In genomic region chr11:113162590-113162961, GRCh38 we compare ENCODE assay signal across 13 cellular contexts.
DNase-seq lines count a peak whose midpoint lies in the region; ATAC-seq and TF ChIP-seq lines count a peak whose summit lies in the region.
"Had no signal": no experiment of that assay in that cellular context is flagged by ENCODE, and none has a peak within 500 bp of the region (broad histone marks: within the 10 kb centered on the region; RNA-seq: fewer than 3 reads in every experiment).

No MANE protein-coding gene starts in this region.

- peak overlapping the region; percentile 7 to 62 for H3K27ac ChIP-seq in ovary
- H3K27ac ChIP-seq: KMS-11, upper lobe of left lung had no signal

- no peaks in the 10 kb centered on the region for H3K9me3 Mint-ChIP-seq in activated naive CD8-positive, alpha-beta T cell treated with anti-CD3 and anti-CD28 coated beads for 36 hours
- H3K9me3 Mint-ChIP-seq: effector memory CD8-positive, alpha-beta T cell had no signal

- H3K9me3 ChIP-seq in ovary, result no peaks in the 10 kb centered on the region
- H3K9me3 ChIP-seq: upper lobe of left lung had no signal

- H3K4me3 Mint-ChIP-seq in activated naive CD8-positive, alpha-beta T cell treated with anti-CD3 and anti-CD28 coated beads for 36 hours, result no peak overlapping the region
- H3K4me3 Mint-ChIP-seq: effector memory CD8-positive, alpha-beta T cell had no signal

- no peaks in the 10 kb centered on the region for H3K36me3 ChIP-seq in ovary
- H3K36me3 ChIP-seq: upper lobe of left lung had no signal

- TF ChIP-seq EP300 in ovary (IDR thresholded peaks at IDR 0.05), result no peak

- 21 to 40% (median 28%) methylated on average over 10 of the region's 10 CpGs for WGBS in ovary, 3 donors

- ATAC-seq in GM18498 (IDR thresholded peaks at IDR 0.05; ENCODE audit: unreplicated experiment) (no peak), GM21786 (IDR thresholded peaks at IDR 0.05; ENCODE audit: unreplicated experiment) (no peak)
- ATAC-seq: effector memory CD8-positive, alpha-beta T cell had no signal

- no peak for TF ChIP-seq POLR2A in ovary (IDR thresholded peaks at IDR 0.05)

- intact Hi-C loops in ovary (cut with DNase I), result loop anchor here in 1 of 4 donors (5.0 kb wide), 1 partner anchor 35 kb away; no protein-coding TSS in a partner anchor

- no peaks in the 10 kb centered on the region for H3K27me3 ChIP-seq in ovary
- H3K27me3 ChIP-seq: upper lobe of left lung had no signal

- H3K27ac Mint-ChIP-seq in activated naive CD8-positive, alpha-beta T cell treated with anti-CD3 and anti-CD28 coated beads for 36 hours, result no peak overlapping the region
- H3K27ac Mint-ChIP-seq: effector memory CD8-positive, alpha-beta T cell had no signal

- peaks cover 20% of the 10 kb centered on the region for H3K4me1 ChIP-seq in ovary (ENCODE audit: insufficient read depth)

- H3K4me3 ChIP-seq in fibroblast of villous mesenchyme (ENCODE audit: low read depth, low read length), result no peak overlapping the region
- H3K4me3 ChIP-seq in ovary, result no peak overlapping the region
- H3K4me3 ChIP-seq: upper lobe of left lung had no signal

- no peaks in the 10 kb centered on the region for H3K36me3 Mint-ChIP-seq in activated naive CD8-positive, alpha-beta T cell treated with anti-CD3 and anti-CD28 coated beads for 36 hours

- H3K4me1 Mint-ChIP-seq in activated naive CD8-positive, alpha-beta T cell treated with anti-CD3 and anti-CD28 coated beads for 36 hours, result no peaks in the 10 kb centered on the region

- peak; percentile 71 for DNase-seq in NCI-H748 treated with DMSO at 0.1 percent for 48 hours (lab: John Stamatoyannopoulos, UW)
- peak; percentile 11 for DNase-seq in fibroblast of villous mesenchyme (ENCODE audit: low read depth)
- DNase-seq in ovary, result peak; percentile 44 to 72 (median 58)
- no peak for DNase-seq in NCI-H82 (lab: John Stamatoyannopoulos, UW)
- DNase-seq in activated naive CD8-positive, alpha-beta T cell treated with anti-CD3 and anti-CD28 coated beads for 36 hours, result no peak
- DNase-seq: DND-41; effector memory CD8-positive, alpha-beta T cell; kidney glomerular epithelial cell; upper lobe of left lung had no signal

- H3K27me3 Mint-ChIP-seq in activated naive CD8-positive, alpha-beta T cell treated with anti-CD3 and anti-CD28 coated beads for 36 hours, result peaks cover 3% of the 10 kb centered on the region

- TF ChIP-seq CTCF in GM12873 (IDR thresholded peaks at IDR 0.05; ENCODE audit: insufficient read depth, low read depth, low read length, missing control alignments), result peak; percentile 22
- no peak for TF ChIP-seq CTCF in fibroblast of villous mesenchyme (IDR thresholded peaks at IDR 0.05; ENCODE audit: insufficient read depth, low read depth, low read length)
- peak; percentile 22 to 64 (median 62) for TF ChIP-seq CTCF in ovary (IDR thresholded peaks at IDR 0.05)

Comparison
In these comparisons a context has a peak if more than half of its experiments do, and no peak if none do; other contexts are left out.
1. DNase-seq: peak in NCI-H748 treated with DMSO at 0.1 percent for 48 hours (single experiment), fibroblast of villous mesenchyme (single experiment) and ovary (5 of 5); none in NCI-H82 (single experiment) and activated naive CD8-positive, alpha-beta T cell treated with anti-CD3 and anti-CD28 coated beads for 36 hours (single experiment).